ENCODE assay signal across 1 cellular context in the genomic region with DNA sequence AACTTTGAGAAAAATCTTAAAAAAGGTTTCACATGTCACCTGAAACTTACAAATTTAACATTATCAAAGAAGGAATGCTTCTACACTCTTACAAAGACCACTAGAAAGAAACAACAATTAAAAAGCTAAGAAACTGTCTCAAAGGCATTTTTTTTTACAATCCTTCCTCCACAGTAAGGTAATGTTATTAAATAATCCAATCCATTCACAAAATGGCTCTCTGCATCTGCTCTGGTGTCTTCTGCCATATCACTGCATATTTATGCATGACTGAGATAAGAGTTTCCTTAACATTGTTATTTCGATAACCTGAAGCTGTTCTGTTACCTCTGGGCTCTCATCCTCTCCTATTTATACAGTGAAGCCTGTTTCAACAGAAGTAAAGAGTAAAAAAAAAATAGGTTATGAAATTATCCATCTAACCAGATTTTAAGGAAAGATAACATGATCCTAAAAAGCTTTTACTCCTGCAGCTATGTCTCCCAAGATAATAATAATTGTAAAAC.
TF ChIP-seq lines count a peak whose summit lies in the region.

No MANE protein-coding gene starts in this region.

TF ChIP-seq in HCT116, 20 proteins besides CTCF, POLR2A, EP300 and RAD21:
- TF ChIP-seq CBX3 (IDR thresholded peaks at IDR 0.05; ENCODE audit: low read depth) = no peak
- no peak for TF ChIP-seq TCF7L2 (IDR thresholded peaks at IDR 0.05; ENCODE audit: borderline replicate concordance, extremely low read depth, insufficient read depth, insufficient read length)
- no peak for TF ChIP-seq ZBTB33 (IDR thresholded peaks at IDR 0.05; ENCODE audit: extremely low read depth, insufficient replicate concordance, low read length)
- TF ChIP-seq MAX (IDR thresholded peaks at IDR 0.05) = no peak
- TF ChIP-seq SRF (IDR thresholded peaks at IDR 0.05; ENCODE audit: low read depth) = no peak
- no peak for TF ChIP-seq POLR2AphosphoS5 (IDR thresholded peaks at IDR 0.05; ENCODE audit: low read depth, low read length)
- TF ChIP-seq, protein P1, sequence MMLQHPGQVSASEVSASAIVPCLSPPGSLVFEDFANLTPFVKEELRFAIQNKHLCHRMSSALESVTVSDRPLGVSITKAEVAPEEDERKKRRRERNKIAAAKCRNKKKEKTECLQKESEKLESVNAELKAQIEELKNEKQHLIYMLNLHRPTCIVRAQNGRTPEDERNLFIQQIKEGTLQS (IDR thresholded peaks at IDR 0.05) = no peak
- no peak for TF ChIP-seq SIN3A (IDR thresholded peaks at IDR 0.05; ENCODE audit: low read depth)
- no peak for TF ChIP-seq REST (IDR thresholded peaks at IDR 0.05; ENCODE audit: low read depth)
- TF ChIP-seq JUND (IDR thresholded peaks at IDR 0.05) = no peak
- TF ChIP-seq EZH2phosphoT487 (IDR thresholded peaks at IDR 0.05; ENCODE audit: borderline replicate concordance) = no peak
- TF ChIP-seq EGR1 (IDR thresholded peaks at IDR 0.05; ENCODE audit: low read depth) = no peak
- no peak for TF ChIP-seq FOSL1 (IDR thresholded peaks at IDR 0.05; ENCODE audit: low read depth)
- TF ChIP-seq ZNF274 (IDR thresholded peaks at IDR 0.05; ENCODE audit: low read depth, low read length) = no peak
- no peak for TF ChIP-seq EZH2 (IDR thresholded peaks at IDR 0.05)
